Comparison of ENCODE assay signal across 8 cellular contexts in the genomic region with DNA sequence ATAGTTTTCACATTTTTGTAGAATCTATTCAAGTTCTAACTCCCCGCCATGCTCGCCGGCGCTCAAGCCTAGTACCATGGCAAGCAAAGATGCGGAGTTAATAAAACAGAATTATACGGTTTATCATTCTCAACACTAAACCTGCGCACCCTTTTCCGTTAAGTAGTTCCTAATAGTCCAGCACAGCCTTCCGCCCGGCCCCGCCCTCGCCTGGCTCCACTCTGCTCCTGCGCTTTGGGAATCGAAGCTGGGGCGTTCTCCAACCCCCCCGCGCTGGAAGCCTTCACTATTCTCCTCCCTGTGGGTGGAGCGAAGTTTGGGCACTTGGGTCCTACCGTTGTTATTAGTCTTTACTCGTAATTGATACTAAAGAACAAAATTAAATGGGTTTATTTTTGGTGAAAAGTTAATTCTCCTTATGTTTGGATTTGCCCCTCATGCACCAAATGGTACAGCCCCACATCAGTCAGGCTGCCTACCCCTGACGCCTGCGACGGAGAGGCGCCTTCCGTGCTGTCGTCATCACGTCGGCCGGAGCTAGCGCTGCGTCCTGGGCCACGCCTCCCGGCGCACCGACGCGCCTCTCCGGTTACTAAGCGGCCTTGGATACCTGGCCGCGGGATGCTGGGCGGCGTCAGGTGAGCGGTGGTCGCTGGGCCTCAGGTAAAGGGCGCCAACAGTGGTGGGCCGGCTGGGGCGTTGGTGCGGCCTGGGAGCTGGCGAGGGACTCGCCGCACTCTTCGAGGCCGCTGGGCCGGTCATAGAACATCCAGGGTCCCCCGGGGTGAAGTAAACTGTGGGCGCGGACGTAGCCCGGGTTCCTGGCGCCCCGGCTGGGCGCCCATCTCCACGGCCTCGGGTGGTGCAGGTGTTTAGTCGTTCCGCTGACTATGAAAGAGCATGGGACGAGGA. TPM values are rescaled to one million over a fixed set of nuclear protein-coding genes. Genes with fewer than 3 reads are reported as not detected.
DNase-seq lines count a peak whose midpoint lies in the region; ATAC-seq and TF ChIP-seq lines count a peak whose summit lies in the region.

A gene with protein sequence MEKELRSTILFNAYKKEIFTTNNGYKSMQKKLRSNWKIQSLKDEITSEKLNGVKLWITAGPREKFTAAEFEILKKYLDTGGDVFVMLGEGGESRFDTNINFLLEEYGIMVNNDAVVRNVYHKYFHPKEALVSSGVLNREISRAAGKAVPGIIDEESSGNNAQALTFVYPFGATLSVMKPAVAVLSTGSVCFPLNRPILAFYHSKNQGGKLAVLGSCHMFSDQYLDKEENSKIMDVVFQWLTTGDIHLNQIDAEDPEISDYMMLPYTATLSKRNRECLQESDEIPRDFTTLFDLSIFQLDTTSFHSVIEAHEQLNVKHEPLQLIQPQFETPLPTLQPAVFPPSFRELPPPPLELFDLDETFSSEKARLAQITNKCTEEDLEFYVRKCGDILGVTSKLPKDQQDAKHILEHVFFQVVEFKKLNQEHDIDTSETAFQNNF (plus strand): TSS at position 546 of the 912 bp plus-strand sequence. CDS start 3,762 bp downstream, outside the sequence.

- DNase-seq in Daoy (ENCODE audit: low read depth): peak; percentile 96
- DNase-seq in GOT3 (lab: John Stamatoyannopoulos, UW): peak; percentile 61
- peak; percentile 95 for DNase-seq in LoVo (ENCODE audit: low spot score)
- DNase-seq in RWPE2 (ENCODE audit: low spot score): peak; percentile 99
- peak; percentile 82 for DNase-seq in activated T-helper 9 cell treated with anti-CD3 and anti-CD28 coated beads, Interleukin-2, amount 50 U/mL, for 16 hours (ENCODE audit: low read depth)
- peak; percentile 88 for DNase-seq in fibroblast of peridontal ligament (ENCODE audit: extremely low read depth)
- DNase-seq in natural killer cell treated with Interleukin-12 subunit alpha and Interleukin-12 subunit beta and Interleukin-15 and Interleukin-18, amount 100 ng/mL, for 72 hours (ENCODE audit: low spot score): peak; percentile 90
- DNase-seq in stimulated activated naive CD8-positive, alpha-beta T cell treated with anti-CD3 and anti-CD28 coated beads, Interleukin-15, Interleukin-2, amounts not matched to agents 100 U/mL and 50 U/mL, for 24 hours: peak; percentile 90

- H3K27ac Mint-ChIP-seq in natural killer cell treated with Interleukin-12 subunit alpha and Interleukin-12 subunit beta and Interleukin-15 and Interleukin-18, amount 100 ng/mL, for 72 hours: peak within 1 kb of the TSS; percentile 89 to 93

- H3K27ac ChIP-seq in RWPE2 (ENCODE audit: poor library complexity, severe bottlenecking): peak within 1 kb of the TSS; percentile 22

- peak; percentile 97 for ATAC-seq in RWPE2 (ENCODE audit: low read depth)
- ATAC-seq in natural killer cell treated with Interleukin-12 subunit alpha and Interleukin-12 subunit beta and Interleukin-15 and Interleukin-18, amount 100 ng/mL, for 72 hours: peak; percentile 99
- ATAC-seq in stimulated activated naive CD8-positive, alpha-beta T cell treated with anti-CD3 and anti-CD28 coated beads, Interleukin-15, Interleukin-2, amounts not matched to agents 100 U/mL and 50 U/mL, for 24 hours: peak; percentile 100

- H3K9me3 ChIP-seq in RWPE2 (ENCODE audit: severe bottlenecking): no peaks in the 10 kb centered on the region

- H3K4me1 ChIP-seq in RWPE2 (ENCODE audit: insufficient read depth, poor library complexity, severe bottlenecking): peaks cover 13% of the 10 kb centered on the region

- peaks cover 20% of the 10 kb centered on the region for H3K36me3 ChIP-seq in RWPE2 (ENCODE audit: low read depth)

- peaks cover 0 to 4% of the 10 kb centered on the region in 2 donors for H3K27me3 Mint-ChIP-seq in natural killer cell treated with Interleukin-12 subunit alpha and Interleukin-12 subunit beta and Interleukin-15 and Interleukin-18, amount 100 ng/mL, for 72 hours

- peak; percentile 6 for TF ChIP-seq CTCF in RWPE2 (IDR thresholded peaks at IDR 0.05; ENCODE audit: poor library complexity, severe bottlenecking)

- H3K27me3 ChIP-seq in RWPE2 (ENCODE audit: insufficient read depth, poor library complexity, severe bottlenecking): no peaks in the 10 kb centered on the region

- peaks cover 12 to 17% of the 10 kb centered on the region in 2 donors for H3K4me1 Mint-ChIP-seq in natural killer cell treated with Interleukin-12 subunit alpha and Interleukin-12 subunit beta and Interleukin-15 and Interleukin-18, amount 100 ng/mL, for 72 hours (ENCODE audit: low read depth in 2 of 2)

- H3K4me3 ChIP-seq in RWPE2 (ENCODE audit: severe bottlenecking): peak within 1 kb of the TSS; percentile 72

- H3K9me3 Mint-ChIP-seq in natural killer cell treated with Interleukin-12 subunit alpha and Interleukin-12 subunit beta and Interleukin-15 and Interleukin-18, amount 100 ng/mL, for 72 hours: no peaks in the 10 kb centered on the region

- no peaks in the 10 kb centered on the region for H3K36me3 Mint-ChIP-seq in natural killer cell treated with Interleukin-12 subunit alpha and Interleukin-12 subunit beta and Interleukin-15 and Interleukin-18, amount 100 ng/mL, for 72 hours

- peak within 1 kb of the TSS; percentile 96 for H3K4me3 Mint-ChIP-seq in natural killer cell treated with Interleukin-12 subunit alpha and Interleukin-12 subunit beta and Interleukin-15 and Interleukin-18, amount 100 ng/mL, for 72 hours

RNA-seq across cellular contexts. Expression of the gene that starts here (rescaled TPM):
- total RNA-seq in Daoy (2014; rRNA removed; shearing (Covaris generic)): 32.3 and 38.2 TPM in 2 replicates
- total RNA-seq in natural killer cell treated with Interleukin-12 subunit alpha and Interleukin-12 subunit beta and Interleukin-15 and Interleukin-18, amount 100 ng/mL, for 72 hours: 10 to 100 TPM; 19.1 to 20.7 TPM

Comparison
In these comparisons a context has a peak if more than half of its experiments do, and no peak if none do; other contexts are left out.
1. Peak in every context shown above with its lines: DNase-seq, ATAC-seq, H3K4me3 ChIP-seq and H3K27ac ChIP-seq.